ENCODE assay signal across 8 cellular contexts in the genomic region with DNA sequence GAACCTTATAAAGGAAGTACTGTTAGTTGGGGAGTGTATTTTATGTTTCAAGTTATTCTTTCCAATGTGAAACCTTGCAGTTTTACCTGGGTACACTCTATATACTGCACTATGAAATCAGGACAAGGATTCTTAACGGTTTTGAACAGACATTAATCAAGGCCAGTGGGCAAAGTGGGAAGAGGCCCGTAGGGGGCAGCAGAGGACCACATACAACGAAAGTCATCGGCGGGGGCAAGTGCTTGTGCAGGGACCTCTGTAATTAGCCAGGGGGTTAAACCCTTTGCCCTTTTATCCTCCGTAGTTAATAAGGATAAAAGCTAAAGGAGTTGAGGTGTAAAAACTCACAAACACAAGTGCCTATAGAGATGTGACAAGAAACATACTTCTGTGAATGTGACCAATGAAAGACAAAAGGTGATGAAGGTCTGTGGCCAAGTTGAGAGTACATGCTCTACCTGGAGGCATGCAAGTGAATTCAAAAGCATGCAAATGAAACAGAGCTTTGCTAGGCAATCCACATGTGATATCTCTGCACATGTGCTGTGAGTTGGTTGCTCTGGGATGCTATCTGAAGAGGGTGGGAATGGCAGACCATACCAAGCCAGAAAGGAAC.
DNase-seq lines count a peak whose midpoint lies in the region; ATAC-seq and TF ChIP-seq lines count a peak whose summit lies in the region.

No MANE protein-coding gene starts in this region.

- H2AFZ ChIP-seq in OCI-LY3 (ENCODE audit: low read depth, low read length): peak overlapping the region; percentile 34; the same call in 1 of the 2 replicates
- no peak overlapping the region for H2AFZ ChIP-seq in parathyroid adenoma

- no peak overlapping the region for H3K9ac ChIP-seq in OCI-LY3 (ENCODE audit: low read length)
- H3K9ac ChIP-seq in parathyroid adenoma: no peak overlapping the region

- no peaks in the 10 kb centered on the region for H3K27me3 ChIP-seq in OCI-LY3 (ENCODE audit: low read depth, low read length)
- H3K27me3 ChIP-seq in parathyroid adenoma (ENCODE audit: control insufficient read depth, insufficient read depth, low read length): no peaks in the 10 kb centered on the region

- peak; percentile 14 for DNase-seq in COLO829 (ENCODE audit: low spot score)
- peak; percentile 6 for DNase-seq in activated T-helper 1 cell treated with Interleukin-2 at 50 U/mL for 16 hours (ENCODE audit: low read depth)
- DNase-seq in globus pallidus (ENCODE audit: low spot score): peak; percentile 17
- no peak for DNase-seq in NCI-H2227 (lab: John Stamatoyannopoulos, UW; ENCODE audit: unreplicated experiment)

- H3K27ac ChIP-seq in OCI-LY3 (ENCODE audit: low read length): no peak overlapping the region
- no peak overlapping the region for H3K27ac ChIP-seq in parathyroid adenoma

- H3K4me2 ChIP-seq in OCI-LY3 (ENCODE audit: low read length): peak overlapping the region; percentile 44
- peak overlapping the region; percentile 47 for H3K4me2 ChIP-seq in parathyroid adenoma (ENCODE audit: low read length)

- H3K4me1 ChIP-seq in OCI-LY3 (ENCODE audit: low read length): no peaks in the 10 kb centered on the region; the same call in 1 of the 2 replicates
- H3K4me1 ChIP-seq in parathyroid adenoma: no peaks in the 10 kb centered on the region

- no peaks in the 10 kb centered on the region for H3K36me3 ChIP-seq in OCI-LY3 (replicated peaks; ENCODE audit: low read depth, low read length)
- no peaks in the 10 kb centered on the region for H3K36me3 ChIP-seq in parathyroid adenoma (ENCODE audit: control insufficient read depth, insufficient read depth, low read length)

- no peaks in the 10 kb centered on the region for H3K79me2 ChIP-seq in OCI-LY3 (ENCODE audit: low read length)
- no peaks in the 10 kb centered on the region for H3K79me2 ChIP-seq in parathyroid adenoma

- no peaks in the 10 kb centered on the region for H3K9me3 ChIP-seq in OCI-LY3 (ENCODE audit: insufficient read depth, low read length)
- H3K9me3 ChIP-seq in parathyroid adenoma (ENCODE audit: control insufficient read depth, low read length): no peaks in the 10 kb centered on the region

- ATAC-seq in GM19395 (IDR thresholded peaks at IDR 0.05; ENCODE audit: unreplicated experiment) (peak; percentile 96), HG03432 (IDR thresholded peaks at IDR 0.05; ENCODE audit: unreplicated experiment) (peak; percentile 95)

- H3K4me3 ChIP-seq in OCI-LY3 (ENCODE audit: low read length) (peak overlapping the region; percentile 25; the same call in 1 of the 2 replicates), parathyroid adenoma (ENCODE audit: low read depth, low read length) (no peak overlapping the region)

- no peaks in the 10 kb centered on the region for H4K20me1 ChIP-seq in OCI-LY3 (ENCODE audit: insufficient read depth, low read length)

- peak; percentile 79 for TF ChIP-seq CTCF in OCI-LY3 (IDR thresholded peaks at IDR 0.05; ENCODE audit: low read depth, low read length)
- peak; percentile 54 for TF ChIP-seq CTCF in parathyroid adenoma (IDR thresholded peaks at IDR 0.05)
